Comparison of ENCODE assay signal across 18 cellular contexts in genomic region chr20:8196096-8196495, GRCh38.
A peak's percentile ranks its signal among the peaks of the same experiment; 100 is the strongest.
DNase-seq lines count a peak whose midpoint lies in the region; ATAC-seq and TF ChIP-seq lines count a peak whose summit lies in the region.
"Had no signal": no experiment of that assay in that cellular context is flagged by ENCODE, and none has a peak within 500 bp of the region (broad histone marks: within the 10 kb centered on the region; RNA-seq: fewer than 3 reads in every experiment).

No MANE protein-coding gene starts in this region.

- no peak overlapping the region for H3K4me3 Mint-ChIP-seq in endodermal cell
- no peak overlapping the region for H3K4me3 Mint-ChIP-seq in CD4-positive, alpha-beta T cell
- no peak overlapping the region for H3K4me3 Mint-ChIP-seq in activated T-helper 2 cell treated with anti-CD3 and anti-CD28 coated beads, Interferon-gamma antibody, Interleukin-2, Interleukin-4, amounts not matched to agents 10 μg/mL and 5 μg/mL and 100 μg/mL, durations not matched to agents 14 hours and 24 hours and 36 hours (ENCODE audit: low read depth)
- H3K4me3 Mint-ChIP-seq: B cell; CD8-positive, alpha-beta memory T cell; H9 had no signal

- CTCF ChIA-PET in CD4-positive, alpha-beta T cell (lab: Charles Lee) = no interaction called here

- peaks cover 33% of the 10 kb centered on the region for H3K9me3 Mint-ChIP-seq in endodermal cell
- no peaks in the 10 kb centered on the region for H3K9me3 Mint-ChIP-seq in CD4-positive, alpha-beta T cell
- peaks cover 10% of the 10 kb centered on the region for H3K9me3 Mint-ChIP-seq in activated T-helper 2 cell treated with anti-CD3 and anti-CD28 coated beads, Interferon-gamma antibody, Interleukin-2, Interleukin-4, amounts not matched to agents 10 μg/mL and 5 μg/mL and 100 μg/mL, durations not matched to agents 14 hours and 24 hours and 36 hours

- POLR2A ChIA-PET in CD4-positive, alpha-beta T cell (lab: Charles Lee) = no interaction called here

- intact Hi-C loops in CD4-positive, alpha-beta T cell (cut with DNase I, micrococcal nuclease) = no loop called here
- intact Hi-C loops in activated T-helper 2 cell treated with anti-CD3 and anti-CD28 coated beads, Interferon-gamma antibody, Interleukin-2, Interleukin-4, amounts not matched to agents 10 μg/mL and 5 μg/mL and 100 μg/mL, durations not matched to agents 14 hours and 24 hours and 36 hours (cut with micrococcal nuclease) = no loop called here

- peak; percentile 41 for ATAC-seq in omental fat pad (ENCODE audit: low FRiP score)
- ATAC-seq in CD4-positive, alpha-beta T cell (ENCODE audit: poor library complexity) = no peak
- ATAC-seq: GM12878 had no signal

- DNase-seq in AG10803 (ENCODE audit: low read depth) (peak; percentile 66), endodermal cell (peak; percentile 53), fibroblast of peridontal ligament (ENCODE audit: extremely low read depth) (peak; percentile 67), omental fat pad (ENCODE audit: low spot score) (no peak)
- DNase-seq in CD4-positive, alpha-beta T cell = no peak
- no peak for DNase-seq in stimulated activated CD4-positive, alpha-beta T cell treated with anti-CD3 and anti-CD28 coated beads, Interleukin-1b, Interleukin-23, amount 100 ng/mL, for 48 hours
- DNase-seq in activated T-helper 2 cell treated with anti-CD3 and anti-CD28 coated beads, Interferon-gamma antibody, Interleukin-2, Interleukin-4, amounts not matched to agents 10 μg/mL and 5 μg/mL and 100 μg/mL, durations not matched to agents 14 hours and 24 hours and 36 hours (ENCODE audit: low spot score) = no peak
- DNase-seq: 8988T; CD8-positive, alpha-beta memory T cell; COR-L47; DMS 273 treated with DMSO at 0.1 percent for 48 hours; DMS53; DND-41; EL; H9 had no signal

- no peak for TF ChIP-seq CTCF in AG10803 (conservative IDR thresholded peaks at IDR 0.05; ENCODE audit: low read length)
- no peak for TF ChIP-seq CTCF in endodermal cell (conservative IDR thresholded peaks at IDR 0.05)
- no peak for TF ChIP-seq CTCF in omental fat pad (IDR thresholded peaks at IDR 0.05)
- TF ChIP-seq CTCF in CD4-positive, alpha-beta T cell (IDR thresholded peaks at IDR 0.05) = no peak

- H3K27me3 Mint-ChIP-seq in endodermal cell (ENCODE audit: insufficient read depth) = no peaks in the 10 kb centered on the region
- H3K27me3 Mint-ChIP-seq in CD4-positive, alpha-beta T cell = no peaks in the 10 kb centered on the region
- peaks cover 2% of the 10 kb centered on the region for H3K27me3 Mint-ChIP-seq in activated T-helper 2 cell treated with anti-CD3 and anti-CD28 coated beads, Interferon-gamma antibody, Interleukin-2, Interleukin-4, amounts not matched to agents 10 μg/mL and 5 μg/mL and 100 μg/mL, durations not matched to agents 14 hours and 24 hours and 36 hours (ENCODE audit: low read depth)
- H3K27me3 Mint-ChIP-seq: B cell; CD8-positive, alpha-beta memory T cell had no signal

- H3K9ac ChIP-seq in endodermal cell (ENCODE audit: extremely low read depth, low read length, poor library complexity, severe bottlenecking) = no peak overlapping the region
- H3K9ac ChIP-seq: BLaER1 treated with 17β-estradiol and CSF1 and Interleukin-3, amounts not matched to agents 10 nM and 100 nM had no signal

- WGBS in endodermal cell (ENCODE audit: insufficient coverage in 1 of 2, insufficient read length in 1 of 2), 2 experiments = 82% methylated on average over 1 of the region's 1 CpG; no CpG with 5 or more reads in 1 of the 2 experiments

- H3K4me3 ChIP-seq in AG10803 (ENCODE audit: low read length) = no peak overlapping the region
- no peak overlapping the region for H3K4me3 ChIP-seq in endodermal cell (ENCODE audit: low read length)
- H3K4me3 ChIP-seq: BLaER1 treated with 17β-estradiol and CSF1 and Interleukin-3, amounts not matched to agents 10 nM and 100 nM; GM12878 had no signal

- H3K4me1 Mint-ChIP-seq in endodermal cell = no peaks in the 10 kb centered on the region
- H3K4me1 Mint-ChIP-seq in CD4-positive, alpha-beta T cell (ENCODE audit: low read depth) = no peaks in the 10 kb centered on the region
- no peaks in the 10 kb centered on the region for H3K4me1 Mint-ChIP-seq in activated T-helper 2 cell treated with anti-CD3 and anti-CD28 coated beads, Interferon-gamma antibody, Interleukin-2, Interleukin-4, amounts not matched to agents 10 μg/mL and 5 μg/mL and 100 μg/mL, durations not matched to agents 14 hours and 24 hours and 36 hours (ENCODE audit: low read depth)
- H3K4me1 Mint-ChIP-seq: B cell had no signal

- H3K27me3 ChIP-seq in endodermal cell (ENCODE audit: control insufficient read depth, insufficient read depth, low read length, poor library complexity, severe bottlenecking) = no peaks in the 10 kb centered on the region
- no peaks in the 10 kb centered on the region for H3K27me3 ChIP-seq in CD4-positive, alpha-beta T cell (ENCODE audit: control insufficient read depth, insufficient read depth, low read length)
- H3K27me3 ChIP-seq: BLaER1 treated with 17β-estradiol and CSF1 and Interleukin-3, amounts not matched to agents 10 nM and 100 nM had no signal

- no peak overlapping the region for H3K27ac ChIP-seq in endodermal cell (ENCODE audit: low read depth, low read length)
- no peak overlapping the region for H3K27ac ChIP-seq in CD4-positive, alpha-beta T cell (ENCODE audit: low read depth, low read length)
- H3K27ac ChIP-seq: BLaER1 treated with 17β-estradiol and CSF1 and Interleukin-3, amounts not matched to agents 10 nM and 100 nM had no signal

- H3K36me3 ChIP-seq in endodermal cell (ENCODE audit: control insufficient read depth, insufficient read depth, low read length) = no peaks in the 10 kb centered on the region

- H3K27ac Mint-ChIP-seq in endodermal cell = no peak overlapping the region
- H3K27ac Mint-ChIP-seq in CD4-positive, alpha-beta T cell = no peak overlapping the region
- no peak overlapping the region for H3K27ac Mint-ChIP-seq in activated T-helper 2 cell treated with anti-CD3 and anti-CD28 coated beads, Interferon-gamma antibody, Interleukin-2, Interleukin-4, amounts not matched to agents 10 μg/mL and 5 μg/mL and 100 μg/mL, durations not matched to agents 14 hours and 24 hours and 36 hours
- H3K27ac Mint-ChIP-seq: B cell, H9 had no signal

- H3K9me3 ChIP-seq in endodermal cell (ENCODE audit: control insufficient read depth, low read length) = peaks cover 25% of the 10 kb centered on the region
- H3K9me3 ChIP-seq in CD4-positive, alpha-beta T cell (ENCODE audit: control insufficient read depth, low read length) = no peaks in the 10 kb centered on the region

- H3K4me1 ChIP-seq in endodermal cell (ENCODE audit: control insufficient read depth, insufficient read depth, low read length) = no peaks in the 10 kb centered on the region
- H3K4me1 ChIP-seq: BLaER1 treated with 17β-estradiol and CSF1 and Interleukin-3, amounts not matched to agents 10 nM and 100 nM had no signal

- H3K36me3 Mint-ChIP-seq in endodermal cell (ENCODE audit: low read depth) = peaks cover 5% of the 10 kb centered on the region
- no peaks in the 10 kb centered on the region for H3K36me3 Mint-ChIP-seq in CD4-positive, alpha-beta T cell (ENCODE audit: low read depth)
- no peaks in the 10 kb centered on the region for H3K36me3 Mint-ChIP-seq in activated T-helper 2 cell treated with anti-CD3 and anti-CD28 coated beads, Interferon-gamma antibody, Interleukin-2, Interleukin-4, amounts not matched to agents 10 μg/mL and 5 μg/mL and 100 μg/mL, durations not matched to agents 14 hours and 24 hours and 36 hours (ENCODE audit: low read depth)

Comparison
In these comparisons a context has a peak if more than half of its experiments do, and no peak if none do; other contexts are left out.
1. DNase-seq: peak in AG10803 (single experiment), endodermal cell (single experiment) and fibroblast of peridontal ligament (single experiment); none in omental fat pad (single experiment), CD4-positive, alpha-beta T cell (0 of 10), stimulated activated CD4-positive, alpha-beta T cell treated with anti-CD3 and anti-CD28 coated beads, Interleukin-1b, Interleukin-23, amount 100 ng/mL, for 48 hours (single experiment) and activated T-helper 2 cell treated with anti-CD3 and anti-CD28 coated beads, Interferon-gamma antibody, Interleukin-2, Interleukin-4, amounts not matched to agents 10 μg/mL and 5 μg/mL and 100 μg/mL, durations not matched to agents 14 hours and 24 hours and 36 hours (single experiment).